In genomic region chr15:89087830-89088604, GRCh38 we compare ENCODE assay signal across 1 cellular context.
A peak's percentile ranks its signal among the peaks of the same experiment; 100 is the strongest.
TF ChIP-seq lines count a peak whose summit lies in the region.

Gene ABHD2, plus strand, starts transcription at chr15:89088456. Its CDS starts 27,872 bp downstream, at chr15:89116328.

TF ChIP-seq in HepG2, 621 proteins besides CTCF, POLR2A, EP300 and RAD21 (continued from another document and continues in another):
- TF ChIP-seq SMYD3 (CRISPR knock-in tag; IDR thresholded peaks at IDR 0.05) (no peak), ZNF800 (CRISPR knock-in tag; IDR thresholded peaks at IDR 0.05) (no peak), DNMT3B (CRISPR knock-in tag; conservative IDR thresholded peaks at IDR 0.05) (no peak), FIP1L1 (IDR thresholded peaks at IDR 0.05; ENCODE audit: borderline replicate concordance, insufficient read depth, low read depth, low read length) (no peak), ZNF30 (CRISPR knock-in tag; IDR thresholded peaks at IDR 0.05) (no peak), HIVEP1 (CRISPR knock-in tag; IDR thresholded peaks at IDR 0.05) (no peak), ZNF484 (CRISPR knock-in tag; IDR thresholded peaks at IDR 0.05; ENCODE audit: borderline replicate concordance, low read depth) (no peak), JARID2 (CRISPR knock-in tag; IDR thresholded peaks at IDR 0.05; ENCODE audit: insufficient replicate concordance) (no peak), GABPA (IDR thresholded peaks at IDR 0.05; ENCODE audit: low read depth, low read length) (no peak; the same call in 1 of the 2 replicates), GABPA (CRISPR knock-in tag; IDR thresholded peaks at IDR 0.05; ENCODE audit: low read depth) (peak; percentile 63), ZNF878 (CRISPR knock-in tag; IDR thresholded peaks at IDR 0.05) (no peak), ZNF713 (CRISPR knock-in tag; IDR thresholded peaks at IDR 0.05) (no peak), ZNF772 (CRISPR knock-in tag; IDR thresholded peaks at IDR 0.05) (no peak; the same call in 1 of the 2 replicates), STAT5B (CRISPR knock-in tag; IDR thresholded peaks at IDR 0.05) (no peak), ZNF142 (CRISPR knock-in tag; IDR thresholded peaks at IDR 0.05) (no peak), REXO4 (CRISPR knock-in tag; IDR thresholded peaks at IDR 0.05; ENCODE audit: borderline replicate concordance) (no peak), ELF1 (CRISPR knock-in tag; IDR thresholded peaks at IDR 0.05) (peak; percentile 42), WIZ (CRISPR knock-in tag; IDR thresholded peaks at IDR 0.05) (no peak), ATRX (CRISPR knock-in tag; IDR thresholded peaks at IDR 0.05; ENCODE audit: borderline replicate concordance) (no peak), SAFB2 (CRISPR knock-in tag; IDR thresholded peaks at IDR 0.05; ENCODE audit: borderline replicate concordance, low read depth) (no peak), CENPT (CRISPR knock-in tag; IDR thresholded peaks at IDR 0.05; ENCODE audit: low read depth) (no peak), HNF4A (CRISPR knock-in tag; IDR thresholded peaks at IDR 0.05) (peak; percentile 34; the same call in 1 of the 2 replicates), SMARCC2 (IDR thresholded peaks at IDR 0.05) (no peak), NFIC (IDR thresholded peaks at IDR 0.05; ENCODE audit: low read length) (no peak), HMGA1 (CRISPR knock-in tag; conservative IDR thresholded peaks at IDR 0.05) (no peak), ZNF574 (CRISPR knock-in tag; IDR thresholded peaks at IDR 0.05) (0 out of 2 replicates have a peak, but pooled peaks have one; percentile 21), PAWR (CRISPR knock-in tag; IDR thresholded peaks at IDR 0.05; ENCODE audit: borderline replicate concordance) (no peak), ZNF549 (CRISPR knock-in tag; IDR thresholded peaks at IDR 0.05) (no peak), RARG (CRISPR knock-in tag; IDR thresholded peaks at IDR 0.05; ENCODE audit: low read depth) (no peak), GRHL1 (CRISPR knock-in tag; conservative IDR thresholded peaks at IDR 0.05) (no peak), ZNF552 (CRISPR knock-in tag; IDR thresholded peaks at IDR 0.05; ENCODE audit: borderline replicate concordance) (no peak), SP2 (CRISPR knock-in tag; IDR thresholded peaks at IDR 0.05) (peak; percentile 99), CREM (IDR thresholded peaks at IDR 0.05) (peak; percentile 89), CREM (CRISPR knock-in tag; IDR thresholded peaks at IDR 0.05) (no peak), ZNF75D (CRISPR knock-in tag; IDR thresholded peaks at IDR 0.05; ENCODE audit: borderline replicate concordance) (no peak), ONECUT2 (CRISPR knock-in tag; IDR thresholded peaks at IDR 0.05) (no peak), ARID2 (CRISPR knock-in tag; IDR thresholded peaks at IDR 0.05; ENCODE audit: borderline replicate concordance) (no peak; the same call in 1 of the 2 replicates), IRF2 (CRISPR knock-in tag; IDR thresholded peaks at IDR 0.05) (peak; percentile 26; the same call in 1 of the 2 replicates), SOX13 (IDR thresholded peaks at IDR 0.05) (no peak), SOX13 (CRISPR knock-in tag; conservative IDR thresholded peaks at IDR 0.05 in 1 of 2, IDR thresholded peaks at IDR 0.05 in 1 of 2) (no peak), ZNF24 (IDR thresholded peaks at IDR 0.05) (no peak), TCF12 (IDR thresholded peaks at IDR 0.05) (no peak), TCF12 (CRISPR knock-in tag; IDR thresholded peaks at IDR 0.05) (no peak), SPEN (CRISPR knock-in tag; IDR thresholded peaks at IDR 0.05; ENCODE audit: low read depth) (peak; percentile 66; the same call in 1 of the 2 replicates), DBP (CRISPR knock-in tag; IDR thresholded peaks at IDR 0.05; ENCODE audit: not compliant biosample characterization) (no peak)
- TF ChIP-seq, protein P1, sequence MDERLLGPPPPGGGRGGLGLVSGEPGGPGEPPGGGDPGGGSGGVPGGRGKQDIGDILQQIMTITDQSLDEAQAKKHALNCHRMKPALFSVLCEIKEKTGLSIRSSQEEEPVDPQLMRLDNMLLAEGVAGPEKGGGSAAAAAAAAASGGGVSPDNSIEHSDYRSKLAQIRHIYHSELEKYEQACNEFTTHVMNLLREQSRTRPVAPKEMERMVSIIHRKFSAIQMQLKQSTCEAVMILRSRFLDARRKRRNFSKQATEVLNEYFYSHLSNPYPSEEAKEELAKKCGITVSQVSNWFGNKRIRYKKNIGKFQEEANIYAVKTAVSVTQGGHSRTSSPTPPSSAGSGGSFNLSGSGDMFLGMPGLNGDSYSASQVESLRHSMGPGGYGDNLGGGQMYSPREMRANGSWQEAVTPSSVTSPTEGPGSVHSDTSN (CRISPR knock-in tag; IDR thresholded peaks at IDR 0.05) = peak; percentile 98
- TF ChIP-seq, protein P2, sequence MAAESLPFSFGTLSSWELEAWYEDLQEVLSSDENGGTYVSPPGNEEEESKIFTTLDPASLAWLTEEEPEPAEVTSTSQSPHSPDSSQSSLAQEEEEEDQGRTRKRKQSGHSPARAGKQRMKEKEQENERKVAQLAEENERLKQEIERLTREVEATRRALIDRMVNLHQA (CRISPR knock-in tag; IDR thresholded peaks at IDR 0.05) = no peak
- TF ChIP-seq, protein P3, sequence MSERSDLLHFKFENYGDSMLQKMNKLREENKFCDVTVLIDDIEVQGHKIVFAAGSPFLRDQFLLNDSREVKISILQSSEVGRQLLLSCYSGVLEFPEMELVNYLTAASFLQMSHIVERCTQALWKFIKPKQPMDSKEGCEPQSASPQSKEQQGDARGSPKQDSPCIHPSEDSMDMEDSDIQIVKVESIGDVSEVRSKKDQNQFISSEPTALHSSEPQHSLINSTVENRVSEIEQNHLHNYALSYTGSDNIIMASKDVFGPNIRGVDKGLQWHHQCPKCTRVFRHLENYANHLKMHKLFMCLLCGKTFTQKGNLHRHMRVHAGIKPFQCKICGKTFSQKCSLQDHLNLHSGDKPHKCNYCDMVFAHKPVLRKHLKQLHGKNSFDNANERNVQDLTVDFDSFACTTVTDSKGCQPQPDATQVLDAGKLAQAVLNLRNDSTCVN (CRISPR knock-in tag; IDR thresholded peaks at IDR 0.05; ENCODE audit: borderline replicate concordance) = no peak
- TF ChIP-seq, protein P4, sequence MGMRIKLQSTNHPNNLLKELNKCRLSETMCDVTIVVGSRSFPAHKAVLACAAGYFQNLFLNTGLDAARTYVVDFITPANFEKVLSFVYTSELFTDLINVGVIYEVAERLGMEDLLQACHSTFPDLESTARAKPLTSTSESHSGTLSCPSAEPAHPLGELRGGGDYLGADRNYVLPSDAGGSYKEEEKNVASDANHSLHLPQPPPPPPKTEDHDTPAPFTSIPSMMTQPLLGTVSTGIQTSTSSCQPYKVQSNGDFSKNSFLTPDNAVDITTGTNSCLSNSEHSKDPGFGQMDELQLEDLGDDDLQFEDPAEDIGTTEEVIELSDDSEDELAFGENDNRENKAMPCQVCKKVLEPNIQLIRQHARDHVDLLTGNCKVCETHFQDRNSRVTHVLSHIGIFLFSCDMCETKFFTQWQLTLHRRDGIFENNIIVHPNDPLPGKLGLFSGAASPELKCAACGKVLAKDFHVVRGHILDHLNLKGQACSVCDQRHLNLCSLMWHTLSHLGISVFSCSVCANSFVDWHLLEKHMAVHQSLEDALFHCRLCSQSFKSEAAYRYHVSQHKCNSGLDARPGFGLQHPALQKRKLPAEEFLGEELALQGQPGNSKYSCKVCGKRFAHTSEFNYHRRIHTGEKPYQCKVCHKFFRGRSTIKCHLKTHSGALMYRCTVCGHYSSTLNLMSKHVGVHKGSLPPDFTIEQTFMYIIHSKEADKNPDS (CRISPR knock-in tag; IDR thresholded peaks at IDR 0.05) = no peak
- TF ChIP-seq, protein P5, sequence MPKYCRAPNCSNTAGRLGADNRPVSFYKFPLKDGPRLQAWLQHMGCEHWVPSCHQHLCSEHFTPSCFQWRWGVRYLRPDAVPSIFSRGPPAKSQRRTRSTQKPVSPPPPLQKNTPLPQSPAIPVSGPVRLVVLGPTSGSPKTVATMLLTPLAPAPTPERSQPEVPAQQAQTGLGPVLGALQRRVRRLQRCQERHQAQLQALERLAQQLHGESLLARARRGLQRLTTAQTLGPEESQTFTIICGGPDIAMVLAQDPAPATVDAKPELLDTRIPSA (CRISPR knock-in tag; IDR thresholded peaks at IDR 0.05; ENCODE audit: borderline replicate concordance) = no peak
